In genomic region chr11:111785076-111785475, GRCh38 we compare ENCODE assay signal across 16 cellular contexts. TPM values are rescaled to one million over a fixed set of nuclear protein-coding genes. Genes with fewer than 3 reads are reported as not detected.
DNase-seq lines count a peak whose midpoint lies in the region; ATAC-seq and TF ChIP-seq lines count a peak whose summit lies in the region.
"Had no signal": no experiment of that assay in that cellular context is flagged by ENCODE, and none has a peak within 500 bp of the region (broad histone marks: within the 10 kb centered on the region; RNA-seq: fewer than 3 reads in every experiment).

No MANE protein-coding gene starts in this region.

- WGBS in heart right ventricle, 2 donors, result 36 to 48% methylated on average over 2 of the region's 2 CpGs
- 84% methylated on average over 2 of the region's 2 CpGs for WGBS in liver

- no peak overlapping the region for H3K4me3 ChIP-seq in heart right ventricle
- H3K4me3 ChIP-seq in WERI-Rb-1 (ENCODE audit: low read depth, low read length), result no peak overlapping the region
- H3K4me3 ChIP-seq in liver (ENCODE audit: low read depth in 1 of 3, low read length in 3 of 3), result no peak overlapping the region
- H3K4me3 ChIP-seq: SJCRH30 had no signal

- ATAC-seq in heart right ventricle (peak in 1 of 8 donors; percentile 9), left cardiac atrium (no peak), HG03378 (IDR thresholded peaks at IDR 0.05; ENCODE audit: unreplicated experiment) (no peak)
- ATAC-seq: Panc1 had no signal

- intact Hi-C loops in heart right ventricle (cut with DNase I) (loop anchor here in 2 of 10 donors (5.0 to 10.0 kb wide), 2 partner anchors 47 to 60 kb away; no protein-coding TSS in a partner anchor), left cardiac atrium (cut with DNase I) (no loop called here)

- TF ChIP-seq CTCF in heart right ventricle (IDR thresholded peaks at IDR 0.05) (no peak), WERI-Rb-1 (IDR thresholded peaks at IDR 0.05; ENCODE audit: low read depth, low read length) (no peak), liver (IDR thresholded peaks at IDR 0.05; ENCODE audit: low read depth, low read length, missing input control) (no peak)

- H3K27me3 ChIP-seq in heart right ventricle (no peaks in the 10 kb centered on the region), WERI-Rb-1 (ENCODE audit: insufficient read depth, low read depth, severe bottlenecking) (no peaks in the 10 kb centered on the region), liver (ENCODE audit: control insufficient read depth in 4 of 4, insufficient read depth in 4 of 4, low read length in 3 of 4) (no peaks in the 10 kb centered on the region)
- H3K27me3 ChIP-seq: SJCRH30 had no signal

- DNase-seq in heart right ventricle, result no peak
- DNase-seq in left cardiac atrium, result no peak
- DNase-seq in WERI-Rb-1, result no peak
- DNase-seq in mucosa of gallbladder (ENCODE audit: low spot score), result no peak
- DNase-seq in stimulated activated CD4-positive, alpha-beta T cell treated with anti-CD3 and anti-CD28 coated beads, Interleukin-2, amount 100 ng/mL, for 24 hours, result no peak
- DNase-seq: DND-41, NCI-H1092, NCI-H1436, NCI-H187 treated with DMSO at 0.1 percent for 48 hours, NCI-H2171, NCI-H345, NCI-H774, SJCRH30 had no signal

- H3K9me3 ChIP-seq in heart right ventricle, result no peaks in the 10 kb centered on the region
- H3K9me3 ChIP-seq in WERI-Rb-1 (ENCODE audit: severe bottlenecking), result no peaks in the 10 kb centered on the region
- no peaks in the 10 kb centered on the region for H3K9me3 ChIP-seq in liver (ENCODE audit: control insufficient read depth in 4 of 4, low read length in 3 of 4)
- H3K9me3 ChIP-seq: SJCRH30 had no signal

- TF ChIP-seq RAD21 in liver (IDR thresholded peaks at IDR 0.05), result no peak

- H3K4me1 ChIP-seq in heart right ventricle (peaks cover 0 to 57% (median 12%) of the 10 kb centered on the region in 9 donors), liver (ENCODE audit: control insufficient read depth in 4 of 4, insufficient read depth in 4 of 4, low read length in 3 of 4) (peaks cover 11 to 39% (median 36%) of the 10 kb centered on the region in 4 donors)
- H3K4me1 ChIP-seq: SJCRH30 had no signal

- H3K9ac ChIP-seq in liver (ENCODE audit: low read depth in 1 of 2, low read length in 2 of 2), result peak overlapping the region in 1 of 2 donors; percentile 85

- H3K36me3 ChIP-seq in heart right ventricle, result peaks cover 0 to 49% (median 0%) of the 10 kb centered on the region in 9 donors
- H3K36me3 ChIP-seq in WERI-Rb-1, result peaks cover 13% of the 10 kb centered on the region
- H3K36me3 ChIP-seq in liver (ENCODE audit: control insufficient read depth in 4 of 4, insufficient read depth in 3 of 4, low read depth in 1 of 4, low read length in 3 of 4), result no peaks in the 10 kb centered on the region
- H3K36me3 ChIP-seq: SJCRH30 had no signal

- H3K27ac ChIP-seq in heart right ventricle, result peak overlapping the region; percentile 38 to 94 (median 81)
- H3K27ac ChIP-seq in WERI-Rb-1, result peak overlapping the region; percentile 52
- peak overlapping the region; percentile 72 to 84 for H3K27ac ChIP-seq in liver (ENCODE audit: low read depth in 1 of 2, low read length in 2 of 2)
- H3K27ac ChIP-seq: SJCRH30 had no signal

TF ChIP-seq in liver, 16 proteins besides CTCF, POLR2A, EP300 and RAD21:
- TF ChIP-seq MAX (IDR thresholded peaks at IDR 0.05) (no peak), REST (IDR thresholded peaks at IDR 0.05) (no peak), FOXA1 (IDR thresholded peaks at IDR 0.05) (no peak), GABPA (IDR thresholded peaks at IDR 0.05 in 1 of 2, conservative IDR thresholded peaks at IDR 0.05 in 1 of 2) (no peak), FOXA2 (IDR thresholded peaks at IDR 0.05) (no peak), ATF3 (IDR thresholded peaks at IDR 0.05) (no peak), EGR1 (IDR thresholded peaks at IDR 0.05; ENCODE audit: low read depth in 2 of 2) (no peak)

RNA-seq across cellular contexts. Expression of gene PPP2R1B, which starts 18.9 kb away (rescaled TPM):
- total RNA-seq in heart right ventricle (10 to 100 TPM in 7 of 10 donors, 1 to 10 TPM in 3; 8.4 to 16.8 (median 11.4) TPM), left cardiac atrium (10 to 100 TPM; 30.3 to 37.2 TPM), liver (100 to 1,000 TPM in 1 of 2 donors, 10 to 100 TPM in 1; 50.1 to 316 TPM), mucosa of gallbladder (42.4 TPM)
- polyA plus RNA-seq in heart right ventricle (1 to 10 TPM; 5.8 to 5.9 TPM), liver (10 to 100 TPM; 33.2 to 55.0 TPM)
